In the genomic region with DNA sequence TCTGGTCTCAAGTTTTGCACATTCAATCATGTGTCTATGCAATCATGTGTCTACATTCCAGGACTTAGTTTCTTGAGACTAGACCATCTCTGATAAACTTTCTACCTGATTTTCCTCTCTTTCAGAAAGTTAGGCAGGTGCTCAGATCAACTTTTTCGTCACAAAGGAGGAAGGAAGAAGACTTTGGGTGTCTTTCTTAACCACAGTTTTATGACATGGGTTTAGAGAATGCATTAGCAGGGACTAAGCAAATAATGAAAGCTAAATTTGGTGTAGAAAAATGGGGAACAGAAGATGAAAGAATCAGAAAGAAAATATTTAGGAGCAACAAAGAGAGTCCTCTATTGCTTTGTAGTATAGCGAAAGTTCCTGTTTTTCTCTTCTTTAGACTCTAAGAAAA, we compare ENCODE assay signal across 30 cellular contexts. TPM values are rescaled to one million over a fixed set of nuclear protein-coding genes. Genes with fewer than 3 reads are reported as not detected.
DNase-seq lines count a peak whose midpoint lies in the region; ATAC-seq and TF ChIP-seq lines count a peak whose summit lies in the region.
"Had no signal": no experiment of that assay in that cellular context is flagged by ENCODE, and none has a peak within 500 bp of the region (broad histone marks: within the 10 kb centered on the region; RNA-seq: fewer than 3 reads in every experiment).

No MANE protein-coding gene starts in this region.

- H3K36me3 ChIP-seq in DOHH2 (ENCODE audit: control insufficient read depth, low read length) (peaks cover 20% of the 10 kb centered on the region), vagina (no peaks in the 10 kb centered on the region), Caco-2 (ENCODE audit: control insufficient read depth, insufficient read depth, low read length) (no peaks in the 10 kb centered on the region)
- H3K36me3 ChIP-seq: breast epithelium, SJSA1, tibial artery had no signal

- peak overlapping the region; percentile 87 for H3K27ac ChIP-seq in DOHH2 (ENCODE audit: low read depth, low read length)
- no peak overlapping the region for H3K27ac ChIP-seq in vagina
- H3K27ac ChIP-seq: breast epithelium, SJSA1, tibial artery had no signal

- H3K4me2 ChIP-seq in DOHH2 (ENCODE audit: low read length), result peak overlapping the region; percentile 70
- H3K4me2 ChIP-seq: GM23338 had no signal

- H3K4me1 ChIP-seq in DOHH2 (ENCODE audit: control insufficient read depth, low read length) (peaks cover 82% of the 10 kb centered on the region), vagina (no peaks in the 10 kb centered on the region), Caco-2 (no peaks in the 10 kb centered on the region)
- H3K4me1 ChIP-seq: breast epithelium, SJSA1, tibial artery had no signal

- H3K9me2 ChIP-seq in DOHH2 (replicated peaks; ENCODE audit: control insufficient read depth, low read length), result no peaks in the 10 kb centered on the region

- peak overlapping the region; percentile 55 for H3K4me3 Mint-ChIP-seq in activated B cell treated with CpG ODN at 0.5 μM for 24 hours
- no peak overlapping the region for H3K4me3 Mint-ChIP-seq in Caco-2 (ENCODE audit: unreplicated experiment)
- H3K4me3 Mint-ChIP-seq: activated CD8-positive, alpha-beta T cell treated with anti-CD3 and anti-CD28 coated beads for 36 hours; activated naive CD4-positive, alpha-beta T cell treated with anti-CD3 and anti-CD28 coated beads, Interleukin-2, amount 50 U/mL, for 24 hours; CD8-positive, alpha-beta T cell; GM23338; nephron; stimulated activated naive CD8-positive, alpha-beta T cell treated with anti-CD3 and anti-CD28 coated beads, Interleukin-15, amount 100 ng/mL, for 72 hours had no signal

- POLR2A ChIA-PET in activated B cell treated with CpG ODN at 0.5 μM for 24 hours (lab: Charles Lee) (interaction anchor here (1.0 to 1.9 kb wide), 7 partner anchors 10 to 74 kb away, joined by 3 to 9 read pairs (median 6); no protein-coding TSS in a partner anchor), Caco-2 (lab: Charles Lee) (no interaction called here)

- TF ChIP-seq POLR2A in vagina (IDR thresholded peaks at IDR 0.05), result no peak

- H4K20me1 ChIP-seq in DOHH2 (ENCODE audit: control insufficient read depth, insufficient read depth, low read depth, low read length), result no peaks in the 10 kb centered on the region

- H3K27ac Mint-ChIP-seq in activated B cell treated with CpG ODN at 0.5 μM for 24 hours (peak overlapping the region; percentile 78), Caco-2 (ENCODE audit: unreplicated experiment) (no peak overlapping the region)
- H3K27ac Mint-ChIP-seq: activated CD8-positive, alpha-beta T cell treated with anti-CD3 and anti-CD28 coated beads for 36 hours; activated naive CD4-positive, alpha-beta T cell treated with anti-CD3 and anti-CD28 coated beads, Interleukin-2, amount 50 U/mL, for 24 hours; activated T-helper 2 cell treated with anti-CD3 and anti-CD28 coated beads, Interferon-gamma antibody, Interleukin-2, Interleukin-4, amounts not matched to agents 10 μg/mL and 5 μg/mL and 100 μg/mL, durations not matched to agents 14 hours and 24 hours and 36 hours; CD8-positive, alpha-beta T cell; GM23338; nephron; stimulated activated naive CD8-positive, alpha-beta T cell treated with anti-CD3 and anti-CD28 coated beads, Interleukin-15, amount 100 ng/mL, for 72 hours had no signal

- H3K27me3 Mint-ChIP-seq in activated B cell treated with CpG ODN at 0.5 μM for 24 hours (no peaks in the 10 kb centered on the region), Caco-2 (ENCODE audit: insufficient read depth, unreplicated experiment) (peaks cover 11% of the 10 kb centered on the region)

- DNase-seq in NAMALWA (ENCODE audit: low spot score) (peak; percentile 28), activated B cell treated with CpG ODN at 0.5 μM for 24 hours (no peak), Right ventricle myocardium inferior (ENCODE audit: missing footprints) (no peak), vagina (ENCODE audit: extremely low spot score in 2 of 2) (no peak), Caco-2 (no peak)
- DNase-seq: activated CD4-positive, alpha-beta T cell treated with anti-CD3 and anti-CD28 coated beads for 1 hour; activated CD8-positive, alpha-beta T cell treated with anti-CD3 and anti-CD28 coated beads for 36 hours; amygdala; CD8-positive, alpha-beta T cell; DMS 273 treated with DMSO at 0.1 percent for 48 hours; IMR-90; left ventricle myocardium superior; NCI-H1436; stimulated activated naive CD8-positive, alpha-beta T cell treated with anti-CD3 and anti-CD28 coated beads, Interleukin-15, amount 100 ng/mL, for 72 hours; T-helper 1 cell; tibial artery had no signal

- TF ChIP-seq CTCF in DOHH2 (IDR thresholded peaks at IDR 0.05; ENCODE audit: low read depth, low read length, poor library complexity, severe bottlenecking) (no peak), activated B cell treated with CpG ODN at 0.5 μM for 24 hours (IDR thresholded peaks at IDR 0.05) (no peak), vagina (IDR thresholded peaks at IDR 0.05) (no peak), Caco-2 (IDR thresholded peaks at IDR 0.05; ENCODE audit: insufficient read depth in 1 of 2, low read depth in 1 of 2, low read length in 1 of 2, severe bottlenecking in 1 of 2, unreplicated experiment in 1 of 2) (no peak)

- CTCF ChIA-PET in activated B cell treated with CpG ODN at 0.5 μM for 24 hours (lab: Charles Lee) (interaction anchor here (0.8 to 1.1 kb wide), 3 partner anchors 18 to 80 kb away, joined by 3 to 5 read pairs (median 3); no protein-coding TSS in a partner anchor), Caco-2 (lab: Charles Lee) (no interaction called here)

- H3K9me3 ChIP-seq in DOHH2 (ENCODE audit: control insufficient read depth, insufficient read depth, low read length) (peaks cover 18% of the 10 kb centered on the region; the same call in 1 of the 2 replicates), vagina (no peaks in the 10 kb centered on the region), Caco-2 (no peaks in the 10 kb centered on the region)
- H3K9me3 ChIP-seq: breast epithelium, SJSA1, tibial artery had no signal

- no TSS peak for BruUV-seq in Caco-2 (replicated peaks; lab: Mats Ljungman, UMichigan)

- H3K27me3 ChIP-seq in DOHH2 (ENCODE audit: control insufficient read depth, low read length) (no peaks in the 10 kb centered on the region), vagina (no peaks in the 10 kb centered on the region), Caco-2 (replicated peaks; ENCODE audit: control insufficient read depth, insufficient read depth, low read length) (no peaks in the 10 kb centered on the region)
- H3K27me3 ChIP-seq: breast epithelium, SJSA1 had no signal

- H3K36me3 Mint-ChIP-seq in activated B cell treated with CpG ODN at 0.5 μM for 24 hours (ENCODE audit: low read depth) (peaks cover 4% of the 10 kb centered on the region), Caco-2 (ENCODE audit: insufficient read depth, unreplicated experiment) (no peaks in the 10 kb centered on the region)
- H3K36me3 Mint-ChIP-seq: CD8-positive, alpha-beta T cell had no signal

- H3K9me3 Mint-ChIP-seq in activated B cell treated with CpG ODN at 0.5 μM for 24 hours, result peaks cover under 1% of the 10 kb centered on the region
- H3K9me3 Mint-ChIP-seq in Caco-2 (ENCODE audit: unreplicated experiment), result no peaks in the 10 kb centered on the region
- H3K9me3 Mint-ChIP-seq: activated CD8-positive, alpha-beta T cell treated with anti-CD3 and anti-CD28 coated beads for 36 hours; activated T-helper 2 cell treated with anti-CD3 and anti-CD28 coated beads, Interferon-gamma antibody, Interleukin-2, Interleukin-4, amounts not matched to agents 10 μg/mL and 5 μg/mL and 100 μg/mL, durations not matched to agents 14 hours and 24 hours and 36 hours; stimulated activated naive CD8-positive, alpha-beta T cell treated with anti-CD3 and anti-CD28 coated beads, Interleukin-15, amount 100 ng/mL, for 72 hours had no signal

- no peaks in the 10 kb centered on the region for H3K79me2 ChIP-seq in DOHH2 (ENCODE audit: control insufficient read depth, low read length)

- intact Hi-C loops in activated B cell treated with CpG ODN at 0.5 μM for 24 hours (cut with micrococcal nuclease) (loop anchor here (1.0 kb wide), 1 partner anchor 10 kb away; no protein-coding TSS in a partner anchor), Right ventricle myocardium inferior (cut with DNase I) (no loop called here), vagina (cut with DNase I) (no loop called here), Caco-2 (cut with micrococcal nuclease; ENCODE audit: unreplicated experiment) (no loop called here)

- H3K4me3 ChIP-seq in DOHH2 (ENCODE audit: low read length) (peak overlapping the region; percentile 56), vagina (no peak overlapping the region), Caco-2 (ENCODE audit: low read depth, low read length) (no peak overlapping the region)
- H3K4me3 ChIP-seq: breast epithelium, GM23338, SJSA1, tibial artery had no signal

- H3K4me1 Mint-ChIP-seq in activated B cell treated with CpG ODN at 0.5 μM for 24 hours (peaks cover 62% of the 10 kb centered on the region), Caco-2 (ENCODE audit: low read depth, unreplicated experiment) (no peaks in the 10 kb centered on the region)
- H3K4me1 Mint-ChIP-seq: stimulated activated naive CD8-positive, alpha-beta T cell treated with anti-CD3 and anti-CD28 coated beads, Interleukin-15, amount 100 ng/mL, for 72 hours had no signal

- ATAC-seq in GM21786 (IDR thresholded peaks at IDR 0.05; ENCODE audit: unreplicated experiment) (peak; percentile 41), activated B cell treated with CpG ODN at 0.5 μM for 24 hours (ENCODE audit: low read depth) (peak; percentile 22), Right ventricle myocardium inferior (no peak), GM18873 (IDR thresholded peaks at IDR 0.05; ENCODE audit: low FRiP score, unreplicated experiment) (no peak)
- ATAC-seq: activated CD8-positive, alpha-beta T cell treated with anti-CD3 and anti-CD28 coated beads for 36 hours; CD8-positive, alpha-beta T cell; GM23338; left ventricle myocardium superior; stimulated activated naive CD8-positive, alpha-beta T cell treated with anti-CD3 and anti-CD28 coated beads, Interleukin-15, amount 100 ng/mL, for 72 hours had no signal

- H3F3A ChIP-seq in DOHH2 (ENCODE audit: control insufficient read depth, insufficient read depth), result peaks cover 26% of the 10 kb centered on the region

RNA-seq across cellular contexts. Expression of a gene that starts 7.7 kb away (rescaled TPM):
- total RNA-seq in activated B cell treated with CpG ODN at 0.5 μM for 24 hours (not detected in 2 replicates), Right ventricle myocardium inferior (not detected), vagina (not detected), Caco-2 (2022) (not detected in 2 replicates)
- total RNA-seq: activated CD8-positive, alpha-beta T cell treated with anti-CD3 and anti-CD28 coated beads for 36 hours; activated T-helper 2 cell treated with anti-CD3 and anti-CD28 coated beads, Interferon-gamma antibody, Interleukin-2, Interleukin-4, amounts not matched to agents 10 μg/mL and 5 μg/mL and 100 μg/mL, durations not matched to agents 14 hours and 24 hours and 36 hours; breast epithelium; CD8-positive, alpha-beta T cell; IMR-90; left ventricle myocardium superior; MCF 10A; mononuclear cell; osteocyte; renal cortical epithelial cell; SJSA1; skeletal muscle tissue had no signal

RNA-seq across cellular contexts. Expression of a gene that starts 28.6 kb away (rescaled TPM):
- total RNA-seq in activated B cell treated with CpG ODN at 0.5 μM for 24 hours (48.0 and 49.1 TPM in 2 replicates), Right ventricle myocardium inferior (1.1 TPM), vagina (1.2 TPM), Caco-2 (2022) (49.3 and 55.8 TPM in 2 replicates)

Comparison
In these comparisons a context has a peak if more than half of its experiments do, and no peak if none do; other contexts are left out.
1. ATAC-seq: peak in GM21786 (single experiment) and activated B cell treated with CpG ODN at 0.5 μM for 24 hours (single experiment); none in Right ventricle myocardium inferior (single experiment) and GM18873 (single experiment).
2. RNA of a gene that starts 28.6 kb away (total RNA-seq): 49.3 to 55.8 TPM in Caco-2 and 48.0 to 49.1 TPM in activated B cell treated with CpG ODN at 0.5 μM for 24 hours; 1.2 TPM in vagina (single experiment) and 1.1 TPM in Right ventricle myocardium inferior (single experiment); every median in the first group is over 10 times any median in the second.